Comparison of ENCODE assay signal across 14 cellular contexts in genomic region chrX:135923353-135923752, GRCh38. TPM values are rescaled to one million over a fixed set of nuclear protein-coding genes. Genes with fewer than 3 reads are reported as not detected.
DNase-seq lines count a peak whose midpoint lies in the region; ATAC-seq, FAIRE-seq and TF ChIP-seq lines count a peak whose summit lies in the region.
"Had no signal": no experiment of that assay in that cellular context is flagged by ENCODE, and none has a peak within 500 bp of the region (broad histone marks: within the 10 kb centered on the region; RNA-seq: fewer than 3 reads in every experiment).

No MANE protein-coding gene starts in this region.

- no peak overlapping the region for H4K5ac ChIP-seq in H1 (ENCODE audit: insufficient read length, low read depth, low read length)

- ATAC-seq in activated CD8-positive, alpha-beta T cell treated with anti-CD3 and anti-CD28 coated beads, Interleukin-2, amount 10 ng/mL, durations not matched to agents 7 days and 5 days = no peak
- ATAC-seq in HG02852 (IDR thresholded peaks at IDR 0.05; ENCODE audit: unreplicated experiment) = no peak

- H3K79me1 ChIP-seq in H1 (ENCODE audit: low read depth, low read length) = no peaks in the 10 kb centered on the region

- TF ChIP-seq CTCF in H1 (IDR thresholded peaks at IDR 0.05; ENCODE audit: control extremely low read depth in 1 of 3, insufficient read depth in 1 of 3, low read depth in 1 of 3, low read length in 3 of 3) = peak in 2 of 3 experiments; percentile 30 to 38; a peak in 3 of 4 replicates

- H3K14ac ChIP-seq in H1 (ENCODE audit: insufficient read length) = no peak overlapping the region

- no peak overlapping the region for H4K8ac ChIP-seq in H1 (ENCODE audit: extremely low read depth, insufficient read depth, low read length)

- H3K27ac Mint-ChIP-seq in activated naive CD4-positive, alpha-beta T cell treated with anti-CD3 and anti-CD28 coated beads for 36 hours = no peak overlapping the region
- H3K27ac Mint-ChIP-seq in activated naive CD4-positive, alpha-beta T cell treated with anti-CD3 and anti-CD28 coated beads, Interleukin-2, amount 10 ng/mL, durations not matched to agents 7 days and 5 days = no peak overlapping the region
- no peak overlapping the region for H3K27ac Mint-ChIP-seq in activated CD8-positive, alpha-beta T cell treated with anti-CD3 and anti-CD28 coated beads, Interleukin-2, amount 10 ng/mL, durations not matched to agents 7 days and 5 days
- H3K27ac Mint-ChIP-seq: activated T-helper 1 cell treated with anti-CD3 and anti-CD28 coated beads, Interleukin-12 subunit alpha, Interleukin-12 subunit beta, Interleukin-2, Interleukin-4 antibody, amounts not matched to agents 30 ng/mL and 10 ng/mL and 1 ng/mL, durations not matched to agents 14 hours and 24 hours and 36 hours; IgD-negative memory B cell had no signal

- no peak overlapping the region for H3K4me2 ChIP-seq in H1 (ENCODE audit: insufficient read depth in 1 of 2, low read depth in 2 of 2, low read length in 2 of 2)

- H3K4me1 Mint-ChIP-seq in activated naive CD4-positive, alpha-beta T cell treated with anti-CD3 and anti-CD28 coated beads for 36 hours (ENCODE audit: low read depth) = no peaks in the 10 kb centered on the region
- no peaks in the 10 kb centered on the region for H3K4me1 Mint-ChIP-seq in activated naive CD4-positive, alpha-beta T cell treated with anti-CD3 and anti-CD28 coated beads, Interleukin-2, amount 10 ng/mL, durations not matched to agents 7 days and 5 days
- no peaks in the 10 kb centered on the region for H3K4me1 Mint-ChIP-seq in activated CD8-positive, alpha-beta T cell treated with anti-CD3 and anti-CD28 coated beads, Interleukin-2, amount 10 ng/mL, durations not matched to agents 7 days and 5 days (ENCODE audit: low read depth)

- no peak overlapping the region for H2AK5ac ChIP-seq in H1 (ENCODE audit: low read depth, low read length)

- H3K23me2 ChIP-seq in H1 (ENCODE audit: low read depth, low read length) = no peaks in the 10 kb centered on the region

- CTCF ChIA-PET in activated naive CD4-positive, alpha-beta T cell treated with anti-CD3 and anti-CD28 coated beads for 36 hours (lab: Charles Lee) = interaction anchor here (0.8 kb wide), 1 partner anchor 255 kb away, joined by 3 read pairs; no protein-coding TSS in a partner anchor
- CTCF ChIA-PET in activated naive CD4-positive, alpha-beta T cell treated with anti-CD3 and anti-CD28 coated beads, Interleukin-2, amount 10 ng/mL, durations not matched to agents 7 days and 5 days (lab: Charles Lee) = no interaction called here
- CTCF ChIA-PET in H1 (lab: Charles Lee; ENCODE audit: partially characterized antibody) = interaction anchor here (1.4 to 1.6 kb wide), 2 partner anchors 9 to 379 kb away, joined by 3 to 4 read pairs; no protein-coding TSS in a partner anchor
- CTCF ChIA-PET in activated CD8-positive, alpha-beta T cell treated with anti-CD3 and anti-CD28 coated beads, Interleukin-2, amount 10 ng/mL, durations not matched to agents 7 days and 5 days (lab: Charles Lee) = no interaction called here

- H3K27ac ChIP-seq in H1 (ENCODE audit: low read depth, low read length) = no peak overlapping the region
- H3K27ac ChIP-seq: right atrium auricular region had no signal

- no peak overlapping the region for H2BK5ac ChIP-seq in H1 (ENCODE audit: low read depth, low read length)

- no peak overlapping the region for H3K4me3 ChIP-seq in H1 (ENCODE audit: extremely low read depth in 1 of 4, insufficient read depth in 2 of 4, low read depth in 3 of 4, low read length in 4 of 4)
- H3K4me3 ChIP-seq: right atrium auricular region had no signal

- no peak overlapping the region for H2BK20ac ChIP-seq in H1 (ENCODE audit: low read length)

- H2AFZ ChIP-seq in H1 (ENCODE audit: low read length) = no peak overlapping the region

- WGBS in H1 (ENCODE audit: extremely low coverage in 1 of 2, insufficient coverage in 1 of 2, insufficient read length in 1 of 2, insufficient replicate concordance in 2 of 2, low coverage in 1 of 2, low lambda C conversion rate in 2 of 2, missing lambda C conversion rate in 1 of 2), 2 experiments = 52% methylated on average over 3 of the region's 5 CpGs; no CpG with 5 or more reads in 1 of the 2 experiments

- no peaks in the 10 kb centered on the region for H3K27me3 ChIP-seq in H1 (replicated peaks in 1 of 4; ENCODE audit: control insufficient read depth in 3 of 4, extremely low read depth in 1 of 4, insufficient read depth in 3 of 4, low read length in 3 of 4)
- H3K27me3 ChIP-seq: right atrium auricular region had no signal

- no peaks in the 10 kb centered on the region for H3K9me3 Mint-ChIP-seq in activated naive CD4-positive, alpha-beta T cell treated with anti-CD3 and anti-CD28 coated beads for 36 hours
- H3K9me3 Mint-ChIP-seq in activated naive CD4-positive, alpha-beta T cell treated with anti-CD3 and anti-CD28 coated beads, Interleukin-2, amount 10 ng/mL, durations not matched to agents 7 days and 5 days = no peaks in the 10 kb centered on the region
- H3K9me3 Mint-ChIP-seq in activated CD8-positive, alpha-beta T cell treated with anti-CD3 and anti-CD28 coated beads, Interleukin-2, amount 10 ng/mL, durations not matched to agents 7 days and 5 days (ENCODE audit: insufficient read depth) = no peaks in the 10 kb centered on the region
- H3K9me3 Mint-ChIP-seq: activated T-helper 1 cell treated with anti-CD3 and anti-CD28 coated beads, Interleukin-12 subunit alpha, Interleukin-12 subunit beta, Interleukin-2, Interleukin-4 antibody, amounts not matched to agents 30 ng/mL and 10 ng/mL and 1 ng/mL, durations not matched to agents 14 hours and 24 hours and 36 hours; IgD-negative memory B cell had no signal

- no peak for TF ChIP-seq POLR2A in H1 (IDR thresholded peaks at IDR 0.05; ENCODE audit: control extremely low read depth in 1 of 2, low read depth in 2 of 2, low read length in 2 of 2)

- POLR2A ChIA-PET in H1 (lab: Charles Lee; ENCODE audit: partially characterized antibody) = no interaction called here
- POLR2A ChIA-PET in activated CD8-positive, alpha-beta T cell treated with anti-CD3 and anti-CD28 coated beads, Interleukin-2, amount 10 ng/mL, durations not matched to agents 7 days and 5 days (lab: Charles Lee) = no interaction called here

- H3K23ac ChIP-seq in H1 (ENCODE audit: insufficient read length) = no peak overlapping the region

- TF ChIP-seq EP300 in H1 (IDR thresholded peaks at IDR 0.05; ENCODE audit: borderline replicate concordance in 1 of 2, low read depth in 2 of 2, low read length in 2 of 2) = no peak

- H2BK120ac ChIP-seq in H1 (replicated peaks; ENCODE audit: low read depth, low read length) = no peak overlapping the region

- no peak overlapping the region for H3K4ac ChIP-seq in H1 (replicated peaks; ENCODE audit: insufficient read length, low read depth, low read length)

- peak; percentile 33 to 34; a peak in 3 of 4 replicates for TF ChIP-seq RAD21 in H1 (IDR thresholded peaks at IDR 0.05 in 1 of 2, conservative IDR thresholded peaks at IDR 0.05 in 1 of 2; ENCODE audit: low read depth in 2 of 2, low read length in 2 of 2)

- no peak overlapping the region for H3K56ac ChIP-seq in H1 (replicated peaks; ENCODE audit: insufficient read length, low read depth, low read length)

- no peak overlapping the region for H4K91ac ChIP-seq in H1 (replicated peaks; ENCODE audit: insufficient read length, low read length)

- H3K27me3 Mint-ChIP-seq in activated naive CD4-positive, alpha-beta T cell treated with anti-CD3 and anti-CD28 coated beads for 36 hours (ENCODE audit: low read depth) = no peaks in the 10 kb centered on the region
- no peaks in the 10 kb centered on the region for H3K27me3 Mint-ChIP-seq in activated naive CD4-positive, alpha-beta T cell treated with anti-CD3 and anti-CD28 coated beads, Interleukin-2, amount 10 ng/mL, durations not matched to agents 7 days and 5 days
- no peaks in the 10 kb centered on the region for H3K27me3 Mint-ChIP-seq in activated CD8-positive, alpha-beta T cell treated with anti-CD3 and anti-CD28 coated beads, Interleukin-2, amount 10 ng/mL, durations not matched to agents 7 days and 5 days (ENCODE audit: low read depth)
- H3K27me3 Mint-ChIP-seq: IgD-negative memory B cell had no signal

- H3K4me1 ChIP-seq in H1 (replicated peaks in 1 of 4; ENCODE audit: control insufficient read depth in 3 of 4, insufficient read depth in 4 of 4, low read length in 3 of 4) = no peaks in the 10 kb centered on the region
- H3K4me1 ChIP-seq: right atrium auricular region had no signal

- no peak overlapping the region for H2BK12ac ChIP-seq in H1 (ENCODE audit: low read depth, low read length)

- no peaks in the 10 kb centered on the region for H3K36me3 ChIP-seq in H1 (ENCODE audit: control insufficient read depth in 2 of 4, insufficient read depth in 4 of 4, low read length in 3 of 4)
- H3K36me3 ChIP-seq: right atrium auricular region had no signal

- no peak overlapping the region for H3K4me3 Mint-ChIP-seq in activated naive CD4-positive, alpha-beta T cell treated with anti-CD3 and anti-CD28 coated beads for 36 hours
- no peak overlapping the region for H3K4me3 Mint-ChIP-seq in activated naive CD4-positive, alpha-beta T cell treated with anti-CD3 and anti-CD28 coated beads, Interleukin-2, amount 10 ng/mL, durations not matched to agents 7 days and 5 days
- no peak overlapping the region for H3K4me3 Mint-ChIP-seq in activated CD8-positive, alpha-beta T cell treated with anti-CD3 and anti-CD28 coated beads, Interleukin-2, amount 10 ng/mL, durations not matched to agents 7 days and 5 days
- H3K4me3 Mint-ChIP-seq: activated T-helper 1 cell treated with anti-CD3 and anti-CD28 coated beads, Interleukin-12 subunit alpha, Interleukin-12 subunit beta, Interleukin-2, Interleukin-4 antibody, amounts not matched to agents 30 ng/mL and 10 ng/mL and 1 ng/mL, durations not matched to agents 14 hours and 24 hours and 36 hours; IgD-negative memory B cell had no signal

- H3K79me2 ChIP-seq in H1 (ENCODE audit: control insufficient read depth in 1 of 2, insufficient read depth in 2 of 2, low read length in 2 of 2) = no peaks in the 10 kb centered on the region

- no peaks in the 10 kb centered on the region for H4K20me1 ChIP-seq in H1 (replicated peaks in 1 of 2; ENCODE audit: control insufficient read depth in 1 of 2, insufficient read depth in 2 of 2, low read length in 2 of 2)

- H3K9me3 ChIP-seq in H1 (ENCODE audit: insufficient read depth in 2 of 2, low read depth in 1 of 2, low read length in 1 of 2) = peaks cover 0 to 3% of the 10 kb centered on the region in 2 experiments; a peak in 1 of 4 replicates
- H3K9me3 ChIP-seq: right atrium auricular region had no signal

- no peak for FAIRE-seq in H1 (lab: Jason Lieb, UNC)
- FAIRE-seq: endometrium had no signal

- no peak overlapping the region for H2BK15ac ChIP-seq in H1 (ENCODE audit: low read length)

- peak; percentile 8 for DNase-seq in activated naive CD4-positive, alpha-beta T cell treated with anti-CD3 and anti-CD28 coated beads for 36 hours
- DNase-seq in activated naive CD4-positive, alpha-beta T cell treated with anti-CD3 and anti-CD28 coated beads, Interleukin-2, amount 10 ng/mL, durations not matched to agents 7 days and 5 days = no peak
- peak; percentile 10 for DNase-seq in NCI-H69 (lab: John Stamatoyannopoulos, UW)
- DNase-seq in H1 (ENCODE audit: low read depth in 1 of 2, low spot score in 2 of 2) = peak in 1 of 2 experiments; percentile 28
- DNase-seq in activated CD8-positive, alpha-beta T cell treated with anti-CD3 and anti-CD28 coated beads, Interleukin-2, amount 10 ng/mL, durations not matched to agents 7 days and 5 days = no peak
- DNase-seq in stimulated activated CD4-positive, alpha-beta T cell treated with anti-CD3 and anti-CD28 coated beads, Interleukin-4, amount 100 ng/mL, for 1 hour = no peak
- DNase-seq in NCI-H1417 treated with DMSO at 0.1 percent for 48 hours (lab: John Stamatoyannopoulos, UW) = no peak
- DNase-seq: GF-D8 had no signal

- intact Hi-C loops in activated naive CD4-positive, alpha-beta T cell treated with anti-CD3 and anti-CD28 coated beads for 36 hours (cut with micrococcal nuclease) = loop anchor here (10.0 kb wide), 1 partner anchor 241 kb away; no protein-coding TSS in a partner anchor

- H3K18ac ChIP-seq in H1 (ENCODE audit: extremely low read depth, low read length) = no peak overlapping the region

- no peak overlapping the region for H3K9ac ChIP-seq in H1 (replicated peaks in 1 of 4; ENCODE audit: extremely low read depth in 1 of 4, low read depth in 3 of 4, low read length in 3 of 4)

- no peaks in the 10 kb centered on the region for H3K36me3 Mint-ChIP-seq in activated naive CD4-positive, alpha-beta T cell treated with anti-CD3 and anti-CD28 coated beads for 36 hours (ENCODE audit: low read depth)
- no peaks in the 10 kb centered on the region for H3K36me3 Mint-ChIP-seq in activated naive CD4-positive, alpha-beta T cell treated with anti-CD3 and anti-CD28 coated beads, Interleukin-2, amount 10 ng/mL, durations not matched to agents 7 days and 5 days
- H3K36me3 Mint-ChIP-seq in activated CD8-positive, alpha-beta T cell treated with anti-CD3 and anti-CD28 coated beads, Interleukin-2, amount 10 ng/mL, durations not matched to agents 7 days and 5 days (ENCODE audit: low read depth) = no peaks in the 10 kb centered on the region
- H3K36me3 Mint-ChIP-seq: IgD-negative memory B cell had no signal

RNA-seq across cellular contexts. Expression of gene SAGE1, which starts 29.8 kb away (rescaled TPM):
- not detected for total RNA-seq in activated naive CD4-positive, alpha-beta T cell treated with anti-CD3 and anti-CD28 coated beads for 36 hours
- not detected in 2 replicates for total RNA-seq in H1 (2021; fragmentation: NEBNext Ultra II Directional; extraction: Animal tissue kit (Norgen Biotek cat#: 25700))
- not detected in 2 replicates for polyA plus RNA-seq in H1 (2011; rRNA removed)
- polyA plus RNA-seq in H1 (2011; cell fraction: cytosol; rRNA removed) = not detected
- polyA plus RNA-seq in H1 (2011; cell fraction: nucleus; rRNA removed) = not detected
- not detected in 4 replicates for polyA plus RNA-seq in H1 (2012, experiment 1 of 2)
- not detected for polyA plus RNA-seq in H1 (2012, experiment 2 of 2)
- not detected for polyA plus RNA-seq in H1 (2013, experiment 1 of 2)
- not detected for polyA plus RNA-seq in H1 (2013, experiment 2 of 2)
- not detected in 2 replicates for polyA minus RNA-seq in H1 (2011; rRNA and poly(A)+ RNA removed)
- not detected for polyA minus RNA-seq in H1 (2011; cell fraction: cytosol; rRNA and poly(A)+ RNA removed)
- polyA minus RNA-seq in H1 (2011; cell fraction: nucleus; rRNA and poly(A)+ RNA removed) = not detected
- not detected for total RNA-seq in activated CD8-positive, alpha-beta T cell treated with anti-CD3 and anti-CD28 coated beads, Interleukin-2, amount 10 ng/mL, durations not matched to agents 7 days and 5 days
- total RNA-seq: activated T-helper 1 cell treated with anti-CD3 and anti-CD28 coated beads, Interleukin-12 subunit alpha, Interleukin-12 subunit beta, Interleukin-2, Interleukin-4 antibody, amounts not matched to agents 30 ng/mL and 10 ng/mL and 1 ng/mL, durations not matched to agents 14 hours and 24 hours and 36 hours; right atrium auricular region; temporal lobe had no signal
- polyA plus RNA-seq: IgD-negative memory B cell had no signal

RNA-seq across cellular contexts. Expression of gene CT45A10, which starts 30.1 kb away (rescaled TPM):
- total RNA-seq in activated naive CD4-positive, alpha-beta T cell treated with anti-CD3 and anti-CD28 coated beads for 36 hours = not detected
- not detected in 2 replicates for total RNA-seq in H1 (2021; fragmentation: NEBNext Ultra II Directional; extraction: Animal tissue kit (Norgen Biotek cat#: 25700))
- polyA plus RNA-seq in H1 (2011; rRNA removed) = not detected in 2 replicates
- not detected for polyA plus RNA-seq in H1 (2011; cell fraction: cytosol; rRNA removed)
- not detected for polyA plus RNA-seq in H1 (2011; cell fraction: nucleus; rRNA removed)
- polyA plus RNA-seq in H1 (2012, experiment 1 of 2) = not detected in 4 replicates
- polyA plus RNA-seq in H1 (2012, experiment 2 of 2) = not detected
- polyA plus RNA-seq in H1 (2013, experiment 1 of 2) = not detected
- not detected for polyA plus RNA-seq in H1 (2013, experiment 2 of 2)
- not detected in 2 replicates for polyA minus RNA-seq in H1 (2011; rRNA and poly(A)+ RNA removed)
- polyA minus RNA-seq in H1 (2011; cell fraction: cytosol; rRNA and poly(A)+ RNA removed) = not detected
- polyA minus RNA-seq in H1 (2011; cell fraction: nucleus; rRNA and poly(A)+ RNA removed) = not detected
- not detected for total RNA-seq in activated CD8-positive, alpha-beta T cell treated with anti-CD3 and anti-CD28 coated beads, Interleukin-2, amount 10 ng/mL, durations not matched to agents 7 days and 5 days
- total RNA-seq: activated T-helper 1 cell treated with anti-CD3 and anti-CD28 coated beads, Interleukin-12 subunit alpha, Interleukin-12 subunit beta, Interleukin-2, Interleukin-4 antibody, amounts not matched to agents 30 ng/mL and 10 ng/mL and 1 ng/mL, durations not matched to agents 14 hours and 24 hours and 36 hours; right atrium auricular region; temporal lobe had no signal
- polyA plus RNA-seq: IgD-negative memory B cell had no signal

RNA-seq across cellular contexts. Expression of gene MMGT1, which starts 50.4 kb away (rescaled TPM):
- total RNA-seq in activated naive CD4-positive, alpha-beta T cell treated with anti-CD3 and anti-CD28 coated beads for 36 hours = 10 to 100 TPM; 17.0 to 17.1 TPM
- total RNA-seq in H1 (2021; fragmentation: NEBNext Ultra II Directional; extraction: Animal tissue kit (Norgen Biotek cat#: 25700)) = 19.1 and 20.5 TPM in 2 replicates
- polyA plus RNA-seq in H1 (2011; rRNA removed) = 6.3 and 10.0 TPM in 2 replicates
- 10.3 TPM for polyA plus RNA-seq in H1 (2011; cell fraction: cytosol; rRNA removed)
- polyA plus RNA-seq in H1 (2011; cell fraction: nucleus; rRNA removed) = 2.1 TPM
- polyA plus RNA-seq in H1 (2012, experiment 1 of 2) = 5.5 to 10.2 TPM (median 7.4 TPM) in 4 replicates
- 2.2 TPM for polyA plus RNA-seq in H1 (2012, experiment 2 of 2)
- 21.3 TPM for polyA plus RNA-seq in H1 (2013, experiment 1 of 2)
- 27.0 TPM for polyA plus RNA-seq in H1 (2013, experiment 2 of 2)
- 12.8 and 15.2 TPM in 2 replicates for polyA minus RNA-seq in H1 (2011; rRNA and poly(A)+ RNA removed)
- polyA minus RNA-seq in H1 (2011; cell fraction: cytosol; rRNA and poly(A)+ RNA removed) = 9.2 TPM
- 7.7 TPM for polyA minus RNA-seq in H1 (2011; cell fraction: nucleus; rRNA and poly(A)+ RNA removed)
- total RNA-seq in activated CD8-positive, alpha-beta T cell treated with anti-CD3 and anti-CD28 coated beads, Interleukin-2, amount 10 ng/mL, durations not matched to agents 7 days and 5 days = 10 to 100 TPM; 15.9 to 16.4 TPM

RNA-seq across cellular contexts. Expression of gene CT45A9, which starts 51.7 kb away (rescaled TPM):
- total RNA-seq in activated naive CD4-positive, alpha-beta T cell treated with anti-CD3 and anti-CD28 coated beads for 36 hours = not detected
- total RNA-seq in H1 (2021; fragmentation: NEBNext Ultra II Directional; extraction: Animal tissue kit (Norgen Biotek cat#: 25700)) = not detected in 2 replicates
- polyA plus RNA-seq in H1 (2011; rRNA removed) = not detected in 2 replicates
- not detected for polyA plus RNA-seq in H1 (2011; cell fraction: cytosol; rRNA removed)
- not detected for polyA plus RNA-seq in H1 (2011; cell fraction: nucleus; rRNA removed)
- polyA plus RNA-seq in H1 (2012, experiment 1 of 2) = not detected in 4 replicates
- polyA plus RNA-seq in H1 (2012, experiment 2 of 2) = not detected
- polyA plus RNA-seq in H1 (2013, experiment 1 of 2) = not detected
- not detected for polyA plus RNA-seq in H1 (2013, experiment 2 of 2)
- polyA minus RNA-seq in H1 (2011; rRNA and poly(A)+ RNA removed) = not detected in 2 replicates
- not detected for polyA minus RNA-seq in H1 (2011; cell fraction: cytosol; rRNA and poly(A)+ RNA removed)
- not detected for polyA minus RNA-seq in H1 (2011; cell fraction: nucleus; rRNA and poly(A)+ RNA removed)
- not detected for total RNA-seq in activated CD8-positive, alpha-beta T cell treated with anti-CD3 and anti-CD28 coated beads, Interleukin-2, amount 10 ng/mL, durations not matched to agents 7 days and 5 days
- total RNA-seq: activated T-helper 1 cell treated with anti-CD3 and anti-CD28 coated beads, Interleukin-12 subunit alpha, Interleukin-12 subunit beta, Interleukin-2, Interleukin-4 antibody, amounts not matched to agents 30 ng/mL and 10 ng/mL and 1 ng/mL, durations not matched to agents 14 hours and 24 hours and 36 hours; right atrium auricular region; temporal lobe had no signal
- polyA plus RNA-seq: IgD-negative memory B cell had no signal

Comparison
In these comparisons a context has a peak if more than half of its experiments do, and no peak if none do; other contexts are left out.
1. DNase-seq: peak in activated naive CD4-positive, alpha-beta T cell treated with anti-CD3 and anti-CD28 coated beads for 36 hours (single experiment) and NCI-H69 (single experiment); none in activated naive CD4-positive, alpha-beta T cell treated with anti-CD3 and anti-CD28 coated beads, Interleukin-2, amount 10 ng/mL, durations not matched to agents 7 days and 5 days (single experiment), activated CD8-positive, alpha-beta T cell treated with anti-CD3 and anti-CD28 coated beads, Interleukin-2, amount 10 ng/mL, durations not matched to agents 7 days and 5 days (single experiment), stimulated activated CD4-positive, alpha-beta T cell treated with anti-CD3 and anti-CD28 coated beads, Interleukin-4, amount 100 ng/mL, for 1 hour (single experiment) and NCI-H1417 treated with DMSO at 0.1 percent for 48 hours (single experiment).
2. CTCF ChIA-PET loops: an anchor here in activated naive CD4-positive, alpha-beta T cell treated with anti-CD3 and anti-CD28 coated beads for 36 hours (0.8 kb wide) and H1 (1.4 to 1.6 kb wide); none called in activated naive CD4-positive, alpha-beta T cell treated with anti-CD3 and anti-CD28 coated beads, Interleukin-2, amount 10 ng/mL, durations not matched to agents 7 days and 5 days and activated CD8-positive, alpha-beta T cell treated with anti-CD3 and anti-CD28 coated beads, Interleukin-2, amount 10 ng/mL, durations not matched to agents 7 days and 5 days.